In the genomic region with DNA sequence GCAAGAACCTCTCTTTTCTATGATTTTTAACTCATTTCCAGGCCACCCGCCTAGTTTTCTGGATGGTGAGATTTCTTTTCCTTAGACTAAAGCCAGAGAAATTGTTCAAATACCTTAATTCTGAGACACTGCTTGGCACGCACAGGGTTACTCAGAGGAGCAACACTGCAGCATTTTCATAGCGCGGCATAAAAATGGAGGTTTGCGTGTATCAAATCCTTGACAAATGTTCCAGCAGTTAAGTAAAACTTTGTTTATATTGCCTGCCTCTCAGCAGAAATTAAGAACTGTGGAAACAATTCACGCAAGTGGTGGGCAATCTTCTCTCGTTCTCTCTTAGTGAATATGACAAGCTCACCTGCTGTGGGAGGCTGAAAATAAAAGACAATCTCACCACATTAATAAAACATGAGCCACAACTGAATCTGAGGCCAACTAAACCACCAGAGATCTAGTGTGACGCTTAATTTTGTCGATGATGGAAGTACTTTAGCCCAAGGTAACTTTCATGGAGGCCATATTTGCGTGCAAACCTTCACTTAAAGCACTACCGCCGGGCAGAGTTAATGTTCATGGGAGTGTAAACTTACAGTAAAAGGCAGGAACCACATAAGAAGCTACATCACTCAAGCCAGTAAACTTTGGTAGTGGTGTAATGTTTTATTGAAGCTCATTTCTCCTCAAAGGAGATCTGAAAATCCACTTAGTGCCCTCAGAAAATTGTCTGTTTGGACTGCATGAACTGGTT, we compare ENCODE assay signal across 10 cellular contexts.
DNase-seq lines count a peak whose midpoint lies in the region; ATAC-seq and TF ChIP-seq lines count a peak whose summit lies in the region.
"Had no signal": no experiment of that assay in that cellular context is flagged by ENCODE, and none has a peak within 500 bp of the region (broad histone marks: within the 10 kb centered on the region; RNA-seq: fewer than 3 reads in every experiment).

No MANE protein-coding gene starts in this region.

- no peaks in the 10 kb centered on the region for H3K36me3 ChIP-seq in adipocyte (ENCODE audit: control insufficient read depth, insufficient read depth, low read length, severe bottlenecking)
- H3K36me3 ChIP-seq in Peyer's patch, result no peaks in the 10 kb centered on the region

- TF ChIP-seq CTCF in Peyer's patch (IDR thresholded peaks at IDR 0.05), result no peak

- H3K9me3 ChIP-seq in adipocyte (ENCODE audit: control insufficient read depth, low read length), result no peaks in the 10 kb centered on the region
- no peaks in the 10 kb centered on the region for H3K9me3 ChIP-seq in Peyer's patch

- H3K4me3 ChIP-seq in adipocyte (ENCODE audit: low read length) (peak overlapping the region; percentile 25), Peyer's patch (no peak overlapping the region)

- ATAC-seq in HG03039 (IDR thresholded peaks at IDR 0.05; ENCODE audit: unreplicated experiment) (no peak), GM21723 (IDR thresholded peaks at IDR 0.05; ENCODE audit: unreplicated experiment) (no peak)

- peak overlapping the region; percentile 46 for H3K9ac ChIP-seq in adipocyte (ENCODE audit: low read length)

- DNase-seq in A172 (ENCODE audit: low spot score), result peak; percentile 48
- DNase-seq in HS-5 (ENCODE audit: low read depth), result peak; percentile 47
- peak; percentile 91 for DNase-seq in adipocyte (ENCODE audit: low read depth)
- peak; percentile 46 for DNase-seq in kidney tubule cell (ENCODE audit: low spot score)
- no peak for DNase-seq in activated CD8-positive, alpha-beta memory T cell treated with anti-CD3 and anti-CD28 coated beads for 24 hours
- DNase-seq in Peyer's patch, result no peak
- DNase-seq: activated CD4-positive, alpha-beta T cell treated with anti-CD3 and anti-CD28 coated beads for 48 hours; activated effector memory CD4-positive, alpha-beta T cell treated with Interleukin-2 at 50 U/mL for 16 hours had no signal

- H3K27ac ChIP-seq in Peyer's patch, result no peak overlapping the region

- H3K4me1 ChIP-seq in adipocyte (ENCODE audit: control insufficient read depth, insufficient read depth, low read length) (peaks cover 6% of the 10 kb centered on the region), Peyer's patch (no peaks in the 10 kb centered on the region)

- TF ChIP-seq POLR2A in Peyer's patch (IDR thresholded peaks at IDR 0.05), result no peak

- H3K27me3 ChIP-seq in adipocyte (replicated peaks; ENCODE audit: control insufficient read depth, insufficient read depth, low read length) (no peaks in the 10 kb centered on the region), Peyer's patch (no peaks in the 10 kb centered on the region)

Comparison
In these comparisons a context has a peak if more than half of its experiments do, and no peak if none do; other contexts are left out.
1. DNase-seq: peak in A172 (single experiment), HS-5 (single experiment), adipocyte (single experiment) and kidney tubule cell (single experiment); none in activated CD8-positive, alpha-beta memory T cell treated with anti-CD3 and anti-CD28 coated beads for 24 hours (single experiment) and Peyer's patch (0 of 3).